ENCODE assay signal across 2 cellular contexts in the genomic region with DNA sequence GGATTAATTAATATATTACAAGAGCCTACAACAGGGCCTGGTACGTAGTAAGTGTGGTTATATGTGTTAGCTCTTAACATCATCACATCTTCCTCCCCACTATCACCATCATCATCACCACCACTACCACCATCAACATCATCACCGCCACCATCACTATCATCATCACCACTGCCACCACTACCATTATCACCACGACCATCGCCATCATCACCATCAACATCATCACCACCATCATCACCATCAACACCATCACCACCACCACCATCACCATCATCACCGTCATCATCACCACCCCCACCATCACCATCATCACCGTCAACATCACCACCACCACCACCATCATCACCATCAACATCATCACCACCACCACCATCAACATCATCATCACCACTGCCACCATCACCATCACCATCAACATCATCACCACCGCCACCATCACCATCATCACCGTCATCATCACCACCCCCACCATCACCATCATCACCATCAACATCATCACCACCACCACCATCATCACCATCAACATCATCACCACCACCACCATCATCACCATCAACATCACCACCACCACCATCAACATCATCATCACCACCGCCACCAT.
TF ChIP-seq lines count a peak whose summit lies in the region.

No MANE protein-coding gene starts in this region.

TF ChIP-seq in GM12891, 5 proteins besides CTCF, POLR2A, EP300 and RAD21:
- TF ChIP-seq POU2F2 (IDR thresholded peaks at IDR 0.05; ENCODE audit: low read depth, low read length) (no peak), SPI1 (IDR thresholded peaks at IDR 0.05; ENCODE audit: low read depth, low read length) (no peak), POLR2AphosphoS5 (IDR thresholded peaks at IDR 0.05; ENCODE audit: low read depth, low read length) (no peak), TAF1 (IDR thresholded peaks at IDR 0.05; ENCODE audit: low read depth, low read length) (no peak), PAX5 (IDR thresholded peaks at IDR 0.05; ENCODE audit: insufficient read depth, low read length, severe bottlenecking) (no peak)

TF ChIP-seq in HepG2, 621 proteins besides CTCF, POLR2A, EP300 and RAD21:
- TF ChIP-seq CREB1 (IDR thresholded peaks at IDR 0.05) (peak; percentile 90), CREB1 (CRISPR knock-in tag; IDR thresholded peaks at IDR 0.05) (no peak), NONO (IDR thresholded peaks at IDR 0.05) (0 out of 2 replicates have a peak, but pooled peaks have one; percentile 76), NONO (CRISPR knock-in tag; conservative IDR thresholded peaks at IDR 0.05) (no peak), SMAD9 (CRISPR knock-in tag; IDR thresholded peaks at IDR 0.05) (no peak)
- TF ChIP-seq, protein P1, sequence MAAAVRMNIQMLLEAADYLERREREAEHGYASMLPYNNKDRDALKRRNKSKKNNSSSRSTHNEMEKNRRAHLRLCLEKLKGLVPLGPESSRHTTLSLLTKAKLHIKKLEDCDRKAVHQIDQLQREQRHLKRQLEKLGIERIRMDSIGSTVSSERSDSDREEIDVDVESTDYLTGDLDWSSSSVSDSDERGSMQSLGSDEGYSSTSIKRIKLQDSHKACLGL (CRISPR knock-in tag; IDR thresholded peaks at IDR 0.05) = no peak
